8 cellular contexts compared by ENCODE assay signal in genomic region chr6:19024737-19025136, GRCh38.
DNase-seq lines count a peak whose midpoint lies in the region; ATAC-seq, FAIRE-seq and TF ChIP-seq lines count a peak whose summit lies in the region.

No MANE protein-coding gene starts in this region.

- FAIRE-seq in islet of Langerhans (lab: Jason Lieb, UNC), result peak; percentile 97

- H3K9ac ChIP-seq in Loucy (ENCODE audit: low read depth, low read length, poor library complexity, severe bottlenecking), result no peak overlapping the region

- H3F3A ChIP-seq in Loucy (ENCODE audit: low read depth), result no peaks in the 10 kb centered on the region

- no peaks in the 10 kb centered on the region for H3K27me3 ChIP-seq in Loucy (ENCODE audit: insufficient read depth, low read length, poor library complexity, severe bottlenecking)

- DNase-seq in DMS 273 treated with DMSO at 0.1 percent for 48 hours (lab: John Stamatoyannopoulos, UW) (peak; percentile 39), SW480 (ENCODE audit: low spot score) (peak; percentile 35), 8988T (no peak)
- no peak for DNase-seq in stimulated activated CD4-positive, alpha-beta T cell treated with anti-CD3 and anti-CD28 coated beads, Interleukin-4, amount 100 ng/mL, for 1 hour
- DNase-seq in activated CD4-positive, alpha-beta T cell treated with anti-CD3 and anti-CD28 coated beads, Interleukin-2, amount 50 U/mL, for 1 hour, result no peak

- H3K9me3 ChIP-seq in Loucy (ENCODE audit: insufficient read depth, low read depth, low read length), result no peaks in the 10 kb centered on the region

- no peaks in the 10 kb centered on the region for H3K79me2 ChIP-seq in Loucy (ENCODE audit: insufficient read depth, low read length)

- H3K36me3 ChIP-seq in Loucy (ENCODE audit: insufficient read depth, low read length), result no peaks in the 10 kb centered on the region

- peak; percentile 47 for TF ChIP-seq CTCF in Loucy (conservative IDR thresholded peaks at IDR 0.05; ENCODE audit: low read length)

- no peak for ATAC-seq in HG03469 (IDR thresholded peaks at IDR 0.05; ENCODE audit: unreplicated experiment)

- no peaks in the 10 kb centered on the region for H3K9me2 ChIP-seq in Loucy (replicated peaks; ENCODE audit: low read depth, low read length)

- H3K4me3 ChIP-seq in Loucy (ENCODE audit: low read length, poor library complexity, severe bottlenecking), result no peak overlapping the region

- H3K4me1 ChIP-seq in Loucy (ENCODE audit: insufficient read depth, low read length, poor library complexity, severe bottlenecking), result no peaks in the 10 kb centered on the region

- H3K4me2 ChIP-seq in Loucy (ENCODE audit: low read depth, low read length, poor library complexity, severe bottlenecking), result no peak overlapping the region

- H4K20me1 ChIP-seq in Loucy (ENCODE audit: insufficient read depth, low read length, poor library complexity, severe bottlenecking), result no peaks in the 10 kb centered on the region

- H2AFZ ChIP-seq in Loucy (ENCODE audit: low read length), result no peak overlapping the region

Comparison
In these comparisons a context has a peak if more than half of its experiments do, and no peak if none do; other contexts are left out.
1. DNase-seq: peak in DMS 273 treated with DMSO at 0.1 percent for 48 hours (single experiment) and SW480 (single experiment); none in stimulated activated CD4-positive, alpha-beta T cell treated with anti-CD3 and anti-CD28 coated beads, Interleukin-4, amount 100 ng/mL, for 1 hour (single experiment), activated CD4-positive, alpha-beta T cell treated with anti-CD3 and anti-CD28 coated beads, Interleukin-2, amount 50 U/mL, for 1 hour (single experiment) and 8988T (single experiment).